Comparison of ENCODE assay signal across 8 cellular contexts in genomic region chr2:97740590-97741182, GRCh38. TPM values are rescaled to one million over a fixed set of nuclear protein-coding genes. Genes with fewer than 3 reads are reported as not detected.
A peak's percentile ranks its signal among the peaks of the same experiment; 100 is the strongest.
DNase-seq lines count a peak whose midpoint lies in the region; ATAC-seq and TF ChIP-seq lines count a peak whose summit lies in the region.

No MANE protein-coding gene starts in this region.

- peaks cover 5% of the 10 kb centered on the region for H3K36me3 ChIP-seq in WERI-Rb-1

- H3K27me3 Mint-ChIP-seq in natural killer cell treated with Interleukin-12 subunit alpha and Interleukin-12 subunit beta and Interleukin-15 and Interleukin-18, amount 100 ng/mL, for 72 hours: no peaks in the 10 kb centered on the region

- TF ChIP-seq CTCF in AG09319 (IDR thresholded peaks at IDR 0.05; ENCODE audit: low read depth, low read length): peak; percentile 74
- peak; percentile 95 for TF ChIP-seq CTCF in WERI-Rb-1 (IDR thresholded peaks at IDR 0.05; ENCODE audit: low read depth, low read length)

- no peaks in the 10 kb centered on the region for H3K9me3 ChIP-seq in WERI-Rb-1 (ENCODE audit: severe bottlenecking)

- H3K4me1 Mint-ChIP-seq in natural killer cell treated with Interleukin-12 subunit alpha and Interleukin-12 subunit beta and Interleukin-15 and Interleukin-18, amount 100 ng/mL, for 72 hours (ENCODE audit: low read depth in 2 of 2): peaks cover 59 to 64% of the 10 kb centered on the region in 2 donors

- no peaks in the 10 kb centered on the region for H3K9me3 Mint-ChIP-seq in natural killer cell treated with Interleukin-12 subunit alpha and Interleukin-12 subunit beta and Interleukin-15 and Interleukin-18, amount 100 ng/mL, for 72 hours

- H3K27me3 ChIP-seq in WERI-Rb-1 (ENCODE audit: insufficient read depth, low read depth, severe bottlenecking): no peaks in the 10 kb centered on the region

- peak overlapping the region; percentile 48 for H3K4me3 Mint-ChIP-seq in natural killer cell treated with Interleukin-12 subunit alpha and Interleukin-12 subunit beta and Interleukin-15 and Interleukin-18, amount 100 ng/mL, for 72 hours

- ATAC-seq in natural killer cell treated with Interleukin-12 subunit alpha and Interleukin-12 subunit beta and Interleukin-15 and Interleukin-18, amount 100 ng/mL, for 72 hours: peak in 1 of 2 donors; percentile 46
- ATAC-seq in HG03439 (IDR thresholded peaks at IDR 0.05; ENCODE audit: unreplicated experiment) (no peak), GM19395 (IDR thresholded peaks at IDR 0.05; ENCODE audit: unreplicated experiment) (no peak)

- H3K27ac Mint-ChIP-seq in natural killer cell treated with Interleukin-12 subunit alpha and Interleukin-12 subunit beta and Interleukin-15 and Interleukin-18, amount 100 ng/mL, for 72 hours: peak overlapping the region; percentile 71 to 92

- H3K36me3 Mint-ChIP-seq in natural killer cell treated with Interleukin-12 subunit alpha and Interleukin-12 subunit beta and Interleukin-15 and Interleukin-18, amount 100 ng/mL, for 72 hours: peaks cover 9% of the 10 kb centered on the region

- peak overlapping the region; percentile 63 for H3K4me3 ChIP-seq in WERI-Rb-1 (ENCODE audit: low read depth, low read length)

- peak overlapping the region; percentile 98 for H3K27ac ChIP-seq in WERI-Rb-1

- DNase-seq in AG09319 (ENCODE audit: extremely low read depth, low read depth): no peak
- peak; percentile 66 for DNase-seq in GM19238 (ENCODE audit: insufficient read length, low spot score)
- peak; percentile 11 for DNase-seq in NCI-H2029 treated with DMSO at 0.1 percent for 48 hours (lab: John Stamatoyannopoulos, UW)
- DNase-seq in WERI-Rb-1: peak; percentile 91
- peak; percentile 43 for DNase-seq in epidermal melanocyte (ENCODE audit: insufficient read length, low spot score)
- DNase-seq in natural killer cell treated with Interleukin-12 subunit alpha and Interleukin-12 subunit beta and Interleukin-15 and Interleukin-18, amount 100 ng/mL, for 72 hours (ENCODE audit: low spot score): no peak

RNA-seq across cellular contexts. Expression of gene ZAP70, which starts 27.3 kb away (rescaled TPM):
- total RNA-seq in natural killer cell treated with Interleukin-12 subunit alpha and Interleukin-12 subunit beta and Interleukin-15 and Interleukin-18, amount 100 ng/mL, for 72 hours: 100 to 1,000 TPM in 1 of 2 donors, 10 to 100 TPM in 1; 97.4 to 191 TPM

Comparison
In these comparisons a context has a peak if more than half of its experiments do, and no peak if none do; other contexts are left out.
1. DNase-seq: peak in GM19238 (single experiment), NCI-H2029 treated with DMSO at 0.1 percent for 48 hours (single experiment), WERI-Rb-1 (single experiment) and epidermal melanocyte (single experiment); none in AG09319 (single experiment) and natural killer cell treated with Interleukin-12 subunit alpha and Interleukin-12 subunit beta and Interleukin-15 and Interleukin-18, amount 100 ng/mL, for 72 hours (single experiment).